Comparison of ENCODE assay signal across 22 cellular contexts in the genomic region with DNA sequence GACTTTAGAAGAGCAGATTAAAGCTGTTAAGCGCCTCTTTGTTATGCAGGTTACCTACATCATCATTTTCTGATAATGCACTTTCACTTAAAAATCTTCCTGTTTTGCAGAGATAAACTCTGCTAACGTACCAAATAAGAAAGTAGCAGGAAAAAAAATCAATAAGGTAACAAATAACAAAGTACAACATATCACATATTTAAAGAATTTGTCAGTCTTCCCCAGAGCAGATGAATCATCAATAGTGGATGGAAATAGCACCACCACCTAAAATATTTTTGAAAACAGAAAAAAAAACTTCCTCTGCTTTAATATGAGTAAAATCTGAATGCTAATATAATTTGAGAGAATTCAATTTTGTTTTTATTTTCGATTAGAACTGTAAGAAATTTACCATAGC.
"Had no signal": no experiment of that assay in that cellular context is flagged by ENCODE, and none has a peak within 500 bp of the region (broad histone marks: within the 10 kb centered on the region; RNA-seq: fewer than 3 reads in every experiment).

No MANE protein-coding gene starts in this region.

- H3K27ac ChIP-seq: dorsolateral prefrontal cortex, epithelial cell of prostate, neutrophil, pancreas, right lobe of liver, stomach, thyroid gland, vagina had no signal

- H3K4me3 ChIP-seq: dorsolateral prefrontal cortex, lung, pancreas, right lobe of liver, smooth muscle cell, stomach, thyroid gland, vagina had no signal

- H3K27me3 ChIP-seq: dorsolateral prefrontal cortex, neutrophil, pancreas, right lobe of liver, stomach, thyroid gland, vagina had no signal

- H3K9me3 ChIP-seq: neutrophil, pancreas, right lobe of liver, stomach, thyroid gland, vagina had no signal

- H3K4me1 ChIP-seq: pancreas, right lobe of liver, stomach, thyroid gland, vagina had no signal

- DNase-seq: dorsolateral prefrontal cortex; effector CD4-positive, alpha-beta T cell; foreskin melanocyte; glutamatergic neuron; natural killer cell; pancreas; right lobe of liver; stimulated activated CD4-positive, alpha-beta T cell treated with anti-CD3 and anti-CD28 coated beads, Interleukin-12 subunit alpha, Interleukin-12 subunit beta, amount 100 ng/mL, for 4 hours; stimulated activated CD4-positive, alpha-beta T cell treated with anti-CD3 and anti-CD28 coated beads, Interleukin-1b, Interleukin-23, amount 100 ng/mL, for 48 hours; stimulated activated CD4-positive, alpha-beta T cell treated with anti-CD3 and anti-CD28 coated beads, Interleukin-4, amount 100 ng/mL, for 1 hour; stimulated activated naive CD4-positive, alpha-beta T cell treated with Interleukin-2 at 50 U/mL for 16 hours; stomach; thyroid gland; trophoblast cell had no signal

- H3K36me3 ChIP-seq: neutrophil, pancreas, right lobe of liver, stomach, thyroid gland, vagina had no signal

- ATAC-seq: esophagus mucosa; left lobe of liver; natural killer cell; pancreas; stimulated activated effector memory CD8-positive, alpha-beta T cell treated with anti-CD3 and anti-CD28 coated beads, Interleukin-12 subunit alpha, Interleukin-12 subunit beta, amount 100 ng/mL, for 72 hours had no signal
